8 cellular contexts compared by ENCODE assay signal in the genomic region with DNA sequence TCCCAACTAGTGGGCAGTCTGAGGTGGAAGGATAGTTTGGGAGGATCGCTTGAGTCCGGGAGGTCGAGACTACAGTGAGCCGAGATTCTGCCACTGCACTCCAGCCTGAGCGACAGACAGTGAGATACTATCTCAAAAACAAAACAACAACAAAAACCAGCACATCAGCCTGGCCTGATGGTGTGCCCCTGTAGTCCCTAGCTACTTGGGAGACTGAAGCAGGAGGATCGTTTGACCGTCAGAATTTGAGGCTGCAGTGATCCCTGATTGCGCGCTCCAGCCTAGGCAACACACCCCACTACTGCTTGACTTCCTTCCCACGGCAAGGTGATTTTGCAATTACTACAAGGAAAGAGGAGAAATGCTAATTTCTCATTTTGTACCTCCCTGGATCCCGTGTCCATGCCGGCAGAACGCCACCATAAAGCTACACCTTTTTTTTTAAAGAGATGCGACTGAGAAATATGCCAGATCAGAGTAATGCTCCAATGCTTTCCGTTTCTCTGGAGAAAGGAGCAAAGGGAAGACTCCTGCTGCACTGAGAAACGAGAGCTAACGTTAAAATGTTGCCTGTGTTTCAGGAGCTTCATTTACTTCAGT. TPM values are rescaled to one million over a fixed set of nuclear protein-coding genes. Genes with fewer than 3 reads are reported as not detected.
DNase-seq lines count a peak whose midpoint lies in the region; ATAC-seq and TF ChIP-seq lines count a peak whose summit lies in the region.

No MANE protein-coding gene starts in this region.

- peaks cover 17 to 23% of the 10 kb centered on the region in 2 donors for H3K4me1 Mint-ChIP-seq in stimulated activated naive B cell treated with anti-CD40 and anti-IgM and Interleukin-4, amounts not matched to agents 10 μg/mL and 1 μg/mL and 100 μg/mL, for 72 hours

- peaks cover 42% of the 10 kb centered on the region for H3K79me2 ChIP-seq in DOHH2 (ENCODE audit: control insufficient read depth, low read length)

- peaks cover 9 to 11% of the 10 kb centered on the region in 2 donors for H3K36me3 Mint-ChIP-seq in stimulated activated naive B cell treated with anti-CD40 and anti-IgM and Interleukin-4, amounts not matched to agents 10 μg/mL and 1 μg/mL and 100 μg/mL, for 72 hours

- in situ Hi-C loops in brain microvascular endothelial cell (cut with HindIII; ENCODE audit: low pct_ligation_motif_present, low sequenced_read_pairs): no loop called here

- peak overlapping the region; percentile 90 to 92 for H3K4me3 Mint-ChIP-seq in stimulated activated naive B cell treated with anti-CD40 and anti-IgM and Interleukin-4, amounts not matched to agents 10 μg/mL and 1 μg/mL and 100 μg/mL, for 72 hours

- TF ChIP-seq CTCF in DOHH2 (IDR thresholded peaks at IDR 0.05; ENCODE audit: low read depth, low read length, poor library complexity, severe bottlenecking) (no peak), brain microvascular endothelial cell (IDR thresholded peaks at IDR 0.05; ENCODE audit: low read depth, low read length, missing control alignments) (no peak)

- H3F3A ChIP-seq in DOHH2 (ENCODE audit: control insufficient read depth, insufficient read depth): peaks cover 31% of the 10 kb centered on the region

- no peaks in the 10 kb centered on the region for H3K9me2 ChIP-seq in DOHH2 (replicated peaks; ENCODE audit: control insufficient read depth, low read length)

- H3K27ac ChIP-seq in DOHH2 (ENCODE audit: low read depth, low read length) (peak overlapping the region; percentile 67), brain microvascular endothelial cell (peak overlapping the region; percentile 86)

- H3K36me3 ChIP-seq in DOHH2 (ENCODE audit: control insufficient read depth, low read length): peaks cover 29% of the 10 kb centered on the region
- no peaks in the 10 kb centered on the region for H3K36me3 ChIP-seq in brain microvascular endothelial cell (replicated peaks)

- peak overlapping the region; percentile 77 for H3K4me2 ChIP-seq in DOHH2 (ENCODE audit: low read length)

- H3K27me3 ChIP-seq in DOHH2 (ENCODE audit: control insufficient read depth, low read length): no peaks in the 10 kb centered on the region
- no peaks in the 10 kb centered on the region for H3K27me3 ChIP-seq in brain microvascular endothelial cell (replicated peaks)

- no peaks in the 10 kb centered on the region for H3K9me3 ChIP-seq in DOHH2 (ENCODE audit: control insufficient read depth, insufficient read depth, low read length)

- H4K20me1 ChIP-seq in DOHH2 (ENCODE audit: control insufficient read depth, insufficient read depth, low read depth, low read length): no peaks in the 10 kb centered on the region

- peak overlapping the region; percentile 99 for H3K4me3 ChIP-seq in DOHH2 (ENCODE audit: low read length)
- H3K4me3 ChIP-seq in brain microvascular endothelial cell (ENCODE audit: low read depth, low read length): peak overlapping the region; percentile 78

- no peaks in the 10 kb centered on the region for H3K9me3 Mint-ChIP-seq in stimulated activated naive B cell treated with anti-CD40 and anti-IgM and Interleukin-4, amounts not matched to agents 10 μg/mL and 1 μg/mL and 100 μg/mL, for 72 hours

- no peaks in the 10 kb centered on the region for H3K27me3 Mint-ChIP-seq in stimulated activated naive B cell treated with anti-CD40 and anti-IgM and Interleukin-4, amounts not matched to agents 10 μg/mL and 1 μg/mL and 100 μg/mL, for 72 hours

- peak overlapping the region; percentile 95 for H3K27ac Mint-ChIP-seq in stimulated activated naive B cell treated with anti-CD40 and anti-IgM and Interleukin-4, amounts not matched to agents 10 μg/mL and 1 μg/mL and 100 μg/mL, for 72 hours

- DNase-seq in NCI-H510A treated with DMSO at 0.1 percent for 48 hours (lab: John Stamatoyannopoulos, UW): peak; percentile 56
- DNase-seq in brain microvascular endothelial cell: no peak
- DNase-seq in islet precursor cell: peak; percentile 66
- no peak for DNase-seq in stimulated activated naive B cell treated with anti-CD40 and anti-IgM and Interleukin-4, amounts not matched to agents 10 μg/mL and 1 μg/mL and 100 μg/mL, for 72 hours
- no peak for DNase-seq in mucosa of gallbladder (ENCODE audit: low spot score)

- peak; percentile 4 for ATAC-seq in GM21619 (IDR thresholded peaks at IDR 0.05; ENCODE audit: unreplicated experiment)
- peak; percentile 17 to 22 for ATAC-seq in stimulated activated naive B cell treated with anti-CD40 and anti-IgM and Interleukin-4, amounts not matched to agents 10 μg/mL and 1 μg/mL and 100 μg/mL, for 72 hours (replicated peaks)
- no peak for ATAC-seq in HG03457 (IDR thresholded peaks at IDR 0.05; ENCODE audit: unreplicated experiment)

- peaks cover 54% of the 10 kb centered on the region for H3K4me1 ChIP-seq in DOHH2 (ENCODE audit: control insufficient read depth, low read length)

RNA-seq across cellular contexts. Expression of gene SCFD1, which starts 0.7 kb away (rescaled TPM):
- total RNA-seq in mucosa of gallbladder: 60.7 TPM

Comparison
In these comparisons a context has a peak if more than half of its experiments do, and no peak if none do; other contexts are left out.
1. DNase-seq: peak in NCI-H510A treated with DMSO at 0.1 percent for 48 hours (single experiment) and islet precursor cell (single experiment); none in brain microvascular endothelial cell (single experiment), stimulated activated naive B cell treated with anti-CD40 and anti-IgM and Interleukin-4, amounts not matched to agents 10 μg/mL and 1 μg/mL and 100 μg/mL, for 72 hours (single experiment) and mucosa of gallbladder (single experiment).